In the genomic region with DNA sequence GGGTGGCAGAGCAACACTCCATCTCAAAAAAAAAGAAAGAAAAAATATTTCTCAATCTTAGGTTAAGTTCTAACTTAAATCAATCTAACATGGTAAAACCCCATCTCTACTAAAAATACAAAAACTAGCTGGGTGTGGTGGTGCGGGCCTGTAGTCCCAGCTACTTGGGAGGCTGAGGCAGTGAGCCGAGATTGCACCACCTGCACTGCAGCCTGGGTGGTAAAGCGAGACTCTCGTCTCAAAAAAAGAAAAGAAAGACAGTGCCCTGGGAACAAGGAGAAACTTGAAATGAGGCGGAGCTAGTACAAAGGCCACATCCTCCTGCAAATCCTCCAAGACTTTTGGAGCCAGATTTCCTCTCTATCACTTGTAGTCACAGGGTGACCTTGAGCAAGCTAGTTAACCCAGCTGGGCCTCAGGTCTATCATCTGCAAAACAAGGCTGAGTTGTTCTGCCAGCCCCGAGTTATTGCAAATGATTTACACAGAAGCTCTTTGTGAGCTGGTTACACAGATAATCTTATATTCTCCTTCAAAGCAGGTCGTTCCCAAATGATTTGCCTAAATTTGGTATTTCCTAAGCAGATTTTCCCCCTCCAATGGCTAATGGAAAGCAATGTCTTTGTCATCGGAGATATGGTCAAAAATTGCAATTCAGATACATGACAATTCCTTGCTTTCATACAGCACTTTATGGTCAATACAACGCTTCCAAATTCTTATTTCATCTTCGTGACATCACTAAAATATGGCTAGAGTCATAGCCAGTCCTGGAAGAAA, we compare ENCODE assay signal across 11 cellular contexts. TPM values are rescaled to one million over a fixed set of nuclear protein-coding genes. Genes with fewer than 3 reads are reported as not detected.
DNase-seq lines count a peak whose midpoint lies in the region; ATAC-seq lines count a peak whose summit lies in the region.
"Had no signal": no experiment of that assay in that cellular context is flagged by ENCODE, and none has a peak within 500 bp of the region (broad histone marks: within the 10 kb centered on the region; RNA-seq: fewer than 3 reads in every experiment).

No MANE protein-coding gene starts in this region.

- no peak overlapping the region for H3K4me2 ChIP-seq in trophoblast cell (ENCODE audit: low read length)

- H4K8ac ChIP-seq in trophoblast cell (ENCODE audit: low read depth, low read length) = no peak overlapping the region

- no peak overlapping the region for H4K91ac ChIP-seq in trophoblast cell (ENCODE audit: low read depth, low read length)

- H3K4ac ChIP-seq in trophoblast cell (ENCODE audit: low read depth, low read length) = no peak overlapping the region

- H3K4me1 Mint-ChIP-seq in activated CD8-positive, alpha-beta memory T cell treated with anti-CD3 and anti-CD28 coated beads, Interleukin-2, amount 10 ng/mL, durations not matched to agents 7 days and 5 days = peaks cover 22% of the 10 kb centered on the region

- no peak overlapping the region for H2BK5ac ChIP-seq in trophoblast cell (ENCODE audit: low read depth, low read length, poor library complexity)

- peaks cover 9 to 22% of the 10 kb centered on the region in 2 donors for H3K36me3 ChIP-seq in duodenal mucosa (ENCODE audit: control insufficient read depth in 1 of 2, insufficient read depth in 2 of 2, low read length in 2 of 2)
- peaks cover 14 to 20% of the 10 kb centered on the region in 2 experiments for H3K36me3 ChIP-seq in trophoblast cell (ENCODE audit: control insufficient read depth in 1 of 2, insufficient read depth in 2 of 2, low read length in 2 of 2)

- peaks cover 14% of the 10 kb centered on the region for H3K36me3 Mint-ChIP-seq in activated CD8-positive, alpha-beta memory T cell treated with anti-CD3 and anti-CD28 coated beads, Interleukin-2, amount 10 ng/mL, durations not matched to agents 7 days and 5 days

- no peak for DNase-seq in activated CD8-positive, alpha-beta memory T cell treated with anti-CD3 and anti-CD28 coated beads, Interleukin-2, amount 10 ng/mL, durations not matched to agents 7 days and 5 days
- no peak for DNase-seq in activated CD8-positive, alpha-beta memory T cell treated with anti-CD3 and anti-CD28 coated beads, Interleukin-2, amount 50 U/mL, for 48 hours
- DNase-seq in RPMI7951 (ENCODE audit: low read depth) (peak; percentile 45), trophoblast cell (no peak), middle frontal gyrus (ENCODE audit: extremely low spot score, low spot score) (no peak), medulla oblongata (ENCODE audit: extremely low spot score) (no peak)
- no peak for DNase-seq in central memory CD4-positive, alpha-beta T cell
- DNase-seq: occipital lobe, SJCRH30 had no signal

- H3K4me3 ChIP-seq in duodenal mucosa (ENCODE audit: low read depth in 1 of 2, low read length in 2 of 2) = peak overlapping the region; percentile 9 to 23
- H3K4me3 ChIP-seq in trophoblast cell (ENCODE audit: low read depth, low read length) = no peak overlapping the region

- no peaks in the 10 kb centered on the region for H3K9me3 Mint-ChIP-seq in activated CD8-positive, alpha-beta memory T cell treated with anti-CD3 and anti-CD28 coated beads, Interleukin-2, amount 10 ng/mL, durations not matched to agents 7 days and 5 days (ENCODE audit: low read depth)

- no peak overlapping the region for H3K27ac Mint-ChIP-seq in activated CD8-positive, alpha-beta memory T cell treated with anti-CD3 and anti-CD28 coated beads, Interleukin-2, amount 10 ng/mL, durations not matched to agents 7 days and 5 days

- no peak for ATAC-seq in activated CD8-positive, alpha-beta memory T cell treated with anti-CD3 and anti-CD28 coated beads, Interleukin-2, amount 10 ng/mL, durations not matched to agents 7 days and 5 days

- peak overlapping the region; percentile 70 for H3K4me3 Mint-ChIP-seq in activated CD8-positive, alpha-beta memory T cell treated with anti-CD3 and anti-CD28 coated beads, Interleukin-2, amount 10 ng/mL, durations not matched to agents 7 days and 5 days

- H3K27me3 ChIP-seq in duodenal mucosa (ENCODE audit: control insufficient read depth in 1 of 2, insufficient read depth in 2 of 2, low read length in 2 of 2) (no peaks in the 10 kb centered on the region), trophoblast cell (ENCODE audit: insufficient read depth, low read length) (no peaks in the 10 kb centered on the region)
- H3K27me3 ChIP-seq: SJCRH30 had no signal

- H3K23ac ChIP-seq in trophoblast cell (ENCODE audit: low read length) = no peak overlapping the region

- H3K27ac ChIP-seq in duodenal mucosa (ENCODE audit: low read depth, low read length) (no peak overlapping the region), trophoblast cell (ENCODE audit: low read depth, low read length) (no peak overlapping the region)
- H3K27ac ChIP-seq: SJCRH30 had no signal

- H3K27me3 Mint-ChIP-seq in activated CD8-positive, alpha-beta memory T cell treated with anti-CD3 and anti-CD28 coated beads, Interleukin-2, amount 10 ng/mL, durations not matched to agents 7 days and 5 days = no peaks in the 10 kb centered on the region

- no peak overlapping the region for H2BK120ac ChIP-seq in trophoblast cell (ENCODE audit: insufficient read depth, low read length, poor library complexity)

- peaks cover 5% of the 10 kb centered on the region for H3K79me1 ChIP-seq in trophoblast cell (ENCODE audit: low read length)

- H4K12ac ChIP-seq in trophoblast cell (ENCODE audit: low read depth, low read length) = no peak overlapping the region

- WGBS in trophoblast cell (ENCODE audit: extremely low coverage, insufficient coverage, insufficient read length) = no CpG with 5 or more reads among the region's 10 CpGs

- no peak overlapping the region for H2BK12ac ChIP-seq in trophoblast cell (ENCODE audit: low read length)

- peak overlapping the region; percentile 55 for H2AFZ ChIP-seq in trophoblast cell (ENCODE audit: insufficient read depth, low read length, poor library complexity)

- H3K79me2 ChIP-seq in trophoblast cell (ENCODE audit: control insufficient read depth, insufficient read depth, low read length, poor library complexity) = peaks cover 6% of the 10 kb centered on the region

- H3K4me1 ChIP-seq in duodenal mucosa (ENCODE audit: control insufficient read depth in 1 of 2, insufficient read depth in 2 of 2, low read length in 2 of 2) (peaks cover 12 to 14% of the 10 kb centered on the region in 2 donors), trophoblast cell (ENCODE audit: control insufficient read depth in 1 of 2, insufficient read depth in 2 of 2, low read length in 2 of 2) (peaks cover 0 to 4% of the 10 kb centered on the region in 2 experiments)
- H3K4me1 ChIP-seq: SJCRH30 had no signal

- no peak overlapping the region for H3K14ac ChIP-seq in trophoblast cell (ENCODE audit: low read length)

- H3K18ac ChIP-seq in trophoblast cell (ENCODE audit: low read length) = no peak overlapping the region

- CTCF ChIA-PET in activated CD8-positive, alpha-beta memory T cell treated with anti-CD3 and anti-CD28 coated beads, Interleukin-2, amount 10 ng/mL, durations not matched to agents 7 days and 5 days (lab: Charles Lee) = interaction anchor here (0.7 to 4.2 kb wide), 3 partner anchors 14 to 23 kb away, joined by 3 to 37 read pairs (median 4); no protein-coding TSS in a partner anchor

- H3K9ac ChIP-seq in duodenal mucosa (ENCODE audit: low read depth in 1 of 2, low read length in 2 of 2) (no peak overlapping the region), trophoblast cell (ENCODE audit: low read length) (no peak overlapping the region)

- no peaks in the 10 kb centered on the region for H3K9me3 ChIP-seq in duodenal mucosa (ENCODE audit: control insufficient read depth in 1 of 2, low read length in 2 of 2)
- no peaks in the 10 kb centered on the region for H3K9me3 ChIP-seq in trophoblast cell (ENCODE audit: insufficient read depth, low read depth, low read length)
- H3K9me3 ChIP-seq: SJCRH30 had no signal

- H2AK5ac ChIP-seq in trophoblast cell (ENCODE audit: low read length) = no peak overlapping the region

RNA-seq across cellular contexts. Expression of gene ANKRD54, which starts 1.9 kb away (rescaled TPM):
- 10 to 100 TPM; 27.2 to 31.2 TPM for total RNA-seq in activated CD8-positive, alpha-beta memory T cell treated with anti-CD3 and anti-CD28 coated beads, Interleukin-2, amount 10 ng/mL, durations not matched to agents 7 days and 5 days
- 26.0 and 26.8 TPM in 2 replicates for total RNA-seq in RPMI7951 (2014; rRNA removed; shearing (Covaris generic))
- polyA plus RNA-seq in trophoblast cell (2013) = 12.6 and 12.9 TPM in 2 replicates

RNA-seq across cellular contexts. Expression of gene EIF3L, which starts 7.0 kb away (rescaled TPM):
- total RNA-seq in activated CD8-positive, alpha-beta memory T cell treated with anti-CD3 and anti-CD28 coated beads, Interleukin-2, amount 10 ng/mL, durations not matched to agents 7 days and 5 days = 100 to 1,000 TPM; 218 to 370 TPM
- total RNA-seq in RPMI7951 (2014; rRNA removed; shearing (Covaris generic)) = 299 and 374 TPM in 2 replicates
- polyA plus RNA-seq in trophoblast cell (2013) = 550 and 552 TPM in 2 replicates

RNA-seq across cellular contexts. Expression of gene GALR3, which starts 19.0 kb away (rescaled TPM):
- total RNA-seq in activated CD8-positive, alpha-beta memory T cell treated with anti-CD3 and anti-CD28 coated beads, Interleukin-2, amount 10 ng/mL, durations not matched to agents 7 days and 5 days = not detected
- total RNA-seq in RPMI7951 (2014; rRNA removed; shearing (Covaris generic)) = not detected in 2 replicates
- polyA plus RNA-seq in trophoblast cell (2013) = not detected in 2 replicates
- total RNA-seq: occipital lobe, SJCRH30, ureter had no signal

RNA-seq across cellular contexts. Expression of gene GCAT, which starts 34.5 kb away (rescaled TPM):
- total RNA-seq in activated CD8-positive, alpha-beta memory T cell treated with anti-CD3 and anti-CD28 coated beads, Interleukin-2, amount 10 ng/mL, durations not matched to agents 7 days and 5 days = 10 to 100 TPM; 14.9 to 18.3 TPM
- 15.1 and 24.4 TPM in 2 replicates for total RNA-seq in RPMI7951 (2014; rRNA removed; shearing (Covaris generic))
- polyA plus RNA-seq in trophoblast cell (2013) = 15.3 and 16.1 TPM in 2 replicates
